In genomic region chr3:171384101-171384891, GRCh38 we compare ENCODE assay signal across 18 cellular contexts.
DNase-seq lines count a peak whose midpoint lies in the region; ATAC-seq, FAIRE-seq and TF ChIP-seq lines count a peak whose summit lies in the region.
"Had no signal": no experiment of that assay in that cellular context is flagged by ENCODE, and none has a peak within 500 bp of the region (broad histone marks: within the 10 kb centered on the region; RNA-seq: fewer than 3 reads in every experiment).

No MANE protein-coding gene starts in this region.

- H3K4me2 ChIP-seq in neuronal stem cell (ENCODE audit: insufficient read depth, low read length, poor library complexity, severe bottlenecking), result no peak overlapping the region

- no peak overlapping the region for H4K8ac ChIP-seq in neuronal stem cell (ENCODE audit: low read depth, low read length)

- peak overlapping the region; percentile 7 for H2AFZ ChIP-seq in neuronal stem cell (ENCODE audit: low read length)

- H3K36me3 ChIP-seq in esophagus muscularis mucosa (no peaks in the 10 kb centered on the region), neuronal stem cell (replicated peaks in 1 of 2; ENCODE audit: control insufficient read depth in 2 of 2, insufficient read depth in 2 of 2, low read length in 2 of 2) (no peaks in the 10 kb centered on the region), Caco-2 (ENCODE audit: control insufficient read depth, insufficient read depth, low read length) (no peaks in the 10 kb centered on the region), SJCRH30 (no peaks in the 10 kb centered on the region)
- H3K36me3 ChIP-seq: ascending aorta had no signal

- H2AK5ac ChIP-seq in neuronal stem cell (ENCODE audit: low read depth, low read length), result no peak overlapping the region

- H4K91ac ChIP-seq in neuronal stem cell (ENCODE audit: low read depth, low read length, poor library complexity), result no peak overlapping the region

- TF ChIP-seq EP300 in esophagus muscularis mucosa (IDR thresholded peaks at IDR 0.05), result no peak

- POLR2A ChIA-PET in Caco-2 (lab: Charles Lee), result no interaction called here

- FAIRE-seq in GM12892 (lab: Jason Lieb, UNC) (peak; percentile 33), GM19239 (lab: Jason Lieb, UNC) (no peak)
- FAIRE-seq: HTR-8/SVneo had no signal

- H3K9ac ChIP-seq in neuronal stem cell (ENCODE audit: low read depth, low read length, poor library complexity), result no peak overlapping the region

- no peak overlapping the region for H2BK15ac ChIP-seq in neuronal stem cell (ENCODE audit: low read length)

- H3K4me3 Mint-ChIP-seq in Caco-2 (ENCODE audit: unreplicated experiment), result no peak overlapping the region
- H3K4me3 Mint-ChIP-seq: B cell, immature natural killer cell had no signal

- ATAC-seq in SK-N-SH treated with all-trans-retinoic acid at 6 μM for 48 hours, result peak; percentile 66
- no peak for ATAC-seq in GM21381 (IDR thresholded peaks at IDR 0.05; ENCODE audit: unreplicated experiment)
- ATAC-seq: foreskin keratinocyte had no signal

- 57% methylated on average over 3 of the region's 3 CpGs for WGBS in esophagus muscularis mucosa
- no CpG with 5 or more reads among the region's 3 CpGs for WGBS in neuronal stem cell (ENCODE audit: extremely low coverage in 2 of 2, insufficient read length in 2 of 2, insufficient replicate concordance in 1 of 2), 2 donors

- H3K23ac ChIP-seq in neuronal stem cell (ENCODE audit: low read depth, low read length, poor library complexity), result no peak overlapping the region

- no peaks in the 10 kb centered on the region for H3K27me3 ChIP-seq in esophagus muscularis mucosa
- H3K27me3 ChIP-seq in neuronal stem cell (ENCODE audit: control insufficient read depth in 3 of 3, insufficient read depth in 3 of 3, low read depth in 1 of 3, low read length in 3 of 3), result peaks cover 0 to 2% (median 0%) of the 10 kb centered on the region in 3 experiments
- no peaks in the 10 kb centered on the region for H3K27me3 ChIP-seq in Caco-2 (replicated peaks; ENCODE audit: control insufficient read depth, insufficient read depth, low read length)
- no peaks in the 10 kb centered on the region for H3K27me3 ChIP-seq in SJCRH30
- H3K27me3 ChIP-seq: ascending aorta, foreskin keratinocyte had no signal

- H3K4me3 ChIP-seq in esophagus muscularis mucosa (no peak overlapping the region), neuronal stem cell (ENCODE audit: low read length in 2 of 2) (no peak overlapping the region), Caco-2 (ENCODE audit: low read depth, low read length) (no peak overlapping the region), SJCRH30 (no peak overlapping the region)
- H3K4me3 ChIP-seq: ascending aorta had no signal

- H3K9me3 ChIP-seq in esophagus muscularis mucosa (no peaks in the 10 kb centered on the region), neuronal stem cell (replicated peaks in 1 of 2; ENCODE audit: control insufficient read depth in 2 of 2, insufficient read depth in 1 of 2, low read depth in 1 of 2, low read length in 2 of 2) (no peaks in the 10 kb centered on the region), Caco-2 (no peaks in the 10 kb centered on the region), SJCRH30 (replicated peaks) (no peaks in the 10 kb centered on the region)
- H3K9me3 ChIP-seq: ascending aorta had no signal

- H2BK120ac ChIP-seq in neuronal stem cell (ENCODE audit: low read depth, low read length), result no peak overlapping the region

- peaks cover 5% of the 10 kb centered on the region for H3K36me3 Mint-ChIP-seq in Caco-2 (ENCODE audit: insufficient read depth, unreplicated experiment)
- H3K36me3 Mint-ChIP-seq: immature natural killer cell had no signal

- no peak overlapping the region for H2BK12ac ChIP-seq in neuronal stem cell (ENCODE audit: low read length)

- H3K9me3 Mint-ChIP-seq in Caco-2 (ENCODE audit: unreplicated experiment), result no peaks in the 10 kb centered on the region
- H3K9me3 Mint-ChIP-seq: immature natural killer cell had no signal

- TF ChIP-seq CTCF in esophagus muscularis mucosa (IDR thresholded peaks at IDR 0.05) (no peak), Caco-2 (IDR thresholded peaks at IDR 0.05; ENCODE audit: insufficient read depth in 1 of 2, low read depth in 1 of 2, low read length in 1 of 2, severe bottlenecking in 1 of 2, unreplicated experiment in 1 of 2) (no peak)

- no peak overlapping the region for H2BK5ac ChIP-seq in neuronal stem cell (ENCODE audit: low read length)

- no peak overlapping the region for H3K27ac Mint-ChIP-seq in Caco-2 (ENCODE audit: unreplicated experiment)
- H3K27ac Mint-ChIP-seq: B cell had no signal

- H3K4ac ChIP-seq in neuronal stem cell (ENCODE audit: low read length), result no peak overlapping the region

- H3K4me1 Mint-ChIP-seq in Caco-2 (ENCODE audit: low read depth, unreplicated experiment), result peaks cover 12% of the 10 kb centered on the region
- H3K4me1 Mint-ChIP-seq: B cell had no signal

- no peaks in the 10 kb centered on the region for H3K79me1 ChIP-seq in neuronal stem cell (ENCODE audit: low read depth, low read length)

- CTCF ChIA-PET in Caco-2 (lab: Charles Lee), result no interaction called here

- H3K14ac ChIP-seq in neuronal stem cell (ENCODE audit: low read length), result no peak overlapping the region

- intact Hi-C loops in esophagus muscularis mucosa (cut with DNase I), result no loop called here
- intact Hi-C loops in Caco-2 (cut with micrococcal nuclease; ENCODE audit: unreplicated experiment), result no loop called here

- BruUV-seq in Caco-2 (replicated peaks; lab: Mats Ljungman, UMichigan), result no TSS peak

- DNase-seq in GM12892 (ENCODE audit: insufficient read length) (no peak), esophagus muscularis mucosa (ENCODE audit: extremely low spot score) (no peak), neuronal stem cell (ENCODE audit: low spot score) (no peak), GM19239 (ENCODE audit: insufficient read length, low spot score) (no peak), Caco-2 (no peak), SJCRH30 (no peak)
- DNase-seq: activated effector memory CD4-positive, alpha-beta T cell treated with anti-CD3 and anti-CD28 coated beads, Interleukin-2, amount 50 U/mL, for 16 hours; foreskin keratinocyte; immature natural killer cell; MV-4-11; posterior cingulate gyrus; SIG-M5; stimulated activated CD4-positive, alpha-beta T cell treated with anti-CD3 and anti-CD28 coated beads, Interleukin-12 subunit alpha, Interleukin-12 subunit beta, amount 100 ng/mL, for 4 hours had no signal

- no peak overlapping the region for H3K18ac ChIP-seq in neuronal stem cell (ENCODE audit: low read length)

- H3K27me3 Mint-ChIP-seq in Caco-2 (ENCODE audit: insufficient read depth, unreplicated experiment), result no peaks in the 10 kb centered on the region

- H3K27ac ChIP-seq in esophagus muscularis mucosa (replicated peaks in 1 of 4) (peak overlapping the region in 3 of 4 donors; percentile 3 to 66 (median 56)), neuronal stem cell (replicated peaks; ENCODE audit: low read length) (no peak overlapping the region), SJCRH30 (no peak overlapping the region)
- H3K27ac ChIP-seq: ascending aorta, foreskin keratinocyte had no signal

- H3K4me1 ChIP-seq in esophagus muscularis mucosa (peaks cover 16 to 81% (median 61%) of the 10 kb centered on the region in 4 donors), neuronal stem cell (ENCODE audit: control insufficient read depth in 2 of 2, insufficient read depth in 1 of 2, low read depth in 1 of 2, low read length in 2 of 2) (peaks cover 21 to 42% of the 10 kb centered on the region in 2 donors), Caco-2 (no peaks in the 10 kb centered on the region), SJCRH30 (peaks cover 18% of the 10 kb centered on the region)

- TF ChIP-seq POLR2A in GM12892 (IDR thresholded peaks at IDR 0.05; ENCODE audit: low read depth, low read length) (no peak), esophagus muscularis mucosa (IDR thresholded peaks at IDR 0.05; ENCODE audit: low read depth) (no peak)

TF ChIP-seq in SK-N-SH treated with all-trans-retinoic acid at 6 μM for 48 hours, 23 proteins besides CTCF, POLR2A, EP300 and RAD21 (continues in another document):
- no peak for TF ChIP-seq ZNF8 (CRISPR knock-in tag; IDR thresholded peaks at IDR 0.05)
- TF ChIP-seq RARB (CRISPR knock-in tag; IDR thresholded peaks at IDR 0.05), result no peak
- no peak for TF ChIP-seq CREB5 (CRISPR knock-in tag; IDR thresholded peaks at IDR 0.05; ENCODE audit: low read depth)
- no peak for TF ChIP-seq ZFP3 (CRISPR knock-in tag; IDR thresholded peaks at IDR 0.05)
- no peak for TF ChIP-seq GLIS3 (CRISPR knock-in tag; IDR thresholded peaks at IDR 0.05)
- no peak for TF ChIP-seq PPARA (CRISPR knock-in tag; IDR thresholded peaks at IDR 0.05; ENCODE audit: borderline replicate concordance)
- TF ChIP-seq ZNF565 (CRISPR knock-in tag; conservative IDR thresholded peaks at IDR 0.05; ENCODE audit: low read depth), result no peak
- TF ChIP-seq TOX (CRISPR knock-in tag; IDR thresholded peaks at IDR 0.05; ENCODE audit: borderline replicate concordance), result no peak; the same call in 1 of the 2 replicates
- TF ChIP-seq ARNTL (CRISPR knock-in tag; IDR thresholded peaks at IDR 0.05; ENCODE audit: borderline replicate concordance, low read depth), result no peak
- TF ChIP-seq ZNF70 (CRISPR knock-in tag; IDR thresholded peaks at IDR 0.05), result no peak
- TF ChIP-seq POU6F1 (CRISPR knock-in tag; IDR thresholded peaks at IDR 0.05; ENCODE audit: borderline replicate concordance, low read depth), result no peak
- TF ChIP-seq BACH2 (CRISPR knock-in tag; IDR thresholded peaks at IDR 0.05; ENCODE audit: borderline replicate concordance), result no peak

Comparison
In these comparisons a context has a peak if more than half of its experiments do, and no peak if none do; other contexts are left out.
1. H3K27ac ChIP-seq: peak in esophagus muscularis mucosa (3 of 4); none in neuronal stem cell (single experiment) and SJCRH30 (single experiment).